Comparison of ENCODE assay signal across 16 cellular contexts in genomic region chr2:109393211-109393610, GRCh38.
A peak's percentile ranks its signal among the peaks of the same experiment; 100 is the strongest.
DNase-seq lines count a peak whose midpoint lies in the region; TF ChIP-seq lines count a peak whose summit lies in the region.
"Had no signal": no experiment of that assay in that cellular context is flagged by ENCODE, and none has a peak within 500 bp of the region (broad histone marks: within the 10 kb centered on the region; RNA-seq: fewer than 3 reads in every experiment).

No MANE protein-coding gene starts in this region.

- H3K4me3 Mint-ChIP-seq in nephron progenitor cell, result peak overlapping the region; percentile 58
- H3K4me3 Mint-ChIP-seq: CD4-positive, alpha-beta T cell had no signal

- H3K4me1 Mint-ChIP-seq in nephron progenitor cell, result peaks cover 77% of the 10 kb centered on the region

- peak; percentile 11 for DNase-seq in NCI-H1694 (lab: John Stamatoyannopoulos, UW)
- no peak for DNase-seq in NCI-H1694 treated with DMSO at 0.1 percent for 48 hours (lab: John Stamatoyannopoulos, UW)
- peak; percentile 66 for DNase-seq in Ammon's horn (ENCODE audit: low spot score)
- peak in 39 of 58 donors; percentile 19 to 83 (median 45) for DNase-seq in anterior cingulate cortex (lab: John Stamatoyannopoulos, UW)
- DNase-seq in nephron progenitor cell, result no peak
- no peak for DNase-seq in DMS114 treated with DMSO at 0.1 percent for 48 hours (lab: John Stamatoyannopoulos, UW; ENCODE audit: unreplicated experiment)
- DNase-seq in NCI-H2227 (lab: John Stamatoyannopoulos, UW; ENCODE audit: unreplicated experiment), result no peak
- DNase-seq: CD4-positive, alpha-beta T cell; DND-41; NCI-H1092; NCI-H1417 treated with DMSO at 0.1 percent for 48 hours; NCI-H187 treated with DMSO at 0.1 percent for 48 hours; NCI-H510A; NCI-H69; RPMI8226; SHP77 treated with DMSO at 0.1 percent for 48 hours had no signal

- H3K36me3 Mint-ChIP-seq in nephron progenitor cell (ENCODE audit: low read depth), result no peaks in the 10 kb centered on the region

- no peaks in the 10 kb centered on the region for H3K9me3 Mint-ChIP-seq in nephron progenitor cell
- H3K9me3 Mint-ChIP-seq: CD4-positive, alpha-beta T cell had no signal

- TF ChIP-seq CTCF in nephron progenitor cell (IDR thresholded peaks at IDR 0.05), result no peak

- peaks cover 12% of the 10 kb centered on the region for H3K27me3 Mint-ChIP-seq in nephron progenitor cell (ENCODE audit: low read depth, poor library complexity)
- H3K27me3 Mint-ChIP-seq: CD4-positive, alpha-beta T cell had no signal

- peak overlapping the region; percentile 22 for H3K27ac Mint-ChIP-seq in nephron progenitor cell
- H3K27ac Mint-ChIP-seq: CD4-positive, alpha-beta T cell had no signal

Comparison
In these comparisons a context has a peak if more than half of its experiments do, and no peak if none do; other contexts are left out.
1. DNase-seq: peak in NCI-H1694 (single experiment), Ammon's horn (single experiment) and anterior cingulate cortex (39 of 58); none in NCI-H1694 treated with DMSO at 0.1 percent for 48 hours (single experiment), nephron progenitor cell (single experiment), DMS114 treated with DMSO at 0.1 percent for 48 hours (single experiment) and NCI-H2227 (single experiment).